In the genomic region with DNA sequence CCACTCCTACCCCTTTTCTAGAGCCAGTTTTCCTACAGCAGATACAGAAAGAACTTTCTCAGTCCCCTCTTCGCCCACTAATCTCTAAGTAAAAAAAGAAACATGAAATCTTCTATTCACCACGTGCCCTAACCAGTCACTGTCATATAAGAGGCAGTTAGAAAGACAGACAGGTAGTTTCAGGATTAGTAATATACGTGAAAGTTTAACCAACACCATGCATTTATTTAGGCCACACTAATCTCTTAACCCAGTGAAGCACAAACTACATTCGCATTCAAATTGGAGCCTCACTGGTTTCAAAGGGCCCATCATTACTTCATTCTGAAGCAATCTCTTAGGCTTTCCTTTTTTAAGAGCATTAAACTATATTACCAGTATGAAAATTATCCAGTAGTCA, we compare ENCODE assay signal across 14 cellular contexts. TPM values are rescaled to one million over a fixed set of nuclear protein-coding genes. Genes with fewer than 3 reads are reported as not detected.
A peak's percentile ranks its signal among the peaks of the same experiment; 100 is the strongest.
DNase-seq lines count a peak whose midpoint lies in the region; ATAC-seq, FAIRE-seq and TF ChIP-seq lines count a peak whose summit lies in the region.
"Had no signal": no experiment of that assay in that cellular context is flagged by ENCODE, and none has a peak within 500 bp of the region (broad histone marks: within the 10 kb centered on the region; RNA-seq: fewer than 3 reads in every experiment).

No MANE protein-coding gene starts in this region.

- H3K4me1 ChIP-seq in heart right ventricle = no peaks in the 10 kb centered on the region
- H3K4me1 ChIP-seq: uterus had no signal

- H3K9me3 ChIP-seq in heart right ventricle = no peaks in the 10 kb centered on the region
- H3K9me3 ChIP-seq: uterus had no signal

- H3K36me3 ChIP-seq in heart right ventricle = peaks cover 0 to 25% (median 5%) of the 10 kb centered on the region in 9 donors
- H3K36me3 ChIP-seq: uterus had no signal

- peak; percentile 100 for ATAC-seq in GM18499 (IDR thresholded peaks at IDR 0.05; ENCODE audit: insufficient read depth, unreplicated experiment)
- peak; percentile 100 for ATAC-seq in GM19397 (IDR thresholded peaks at IDR 0.05; ENCODE audit: unreplicated experiment)
- ATAC-seq in HG02938 (IDR thresholded peaks at IDR 0.05; ENCODE audit: unreplicated experiment) = peak; percentile 100
- no peak for ATAC-seq in heart right ventricle

- no peak overlapping the region for H3K4me3 ChIP-seq in heart right ventricle
- H3K4me3 ChIP-seq: uterus had no signal

- no peaks in the 10 kb centered on the region for H3K27me3 ChIP-seq in heart right ventricle
- H3K27me3 ChIP-seq: uterus had no signal

- WGBS in heart right ventricle, 2 donors = 80 to 88% methylated on average over 4 of the region's 4 CpGs

- intact Hi-C loops in heart right ventricle (cut with DNase I) = loop anchor here in 1 of 10 donors (10.0 kb wide), 1 partner anchor 86 kb away; no protein-coding TSS in a partner anchor

- no peak for FAIRE-seq in HTR-8/SVneo (lab: Jason Lieb, UNC)
- FAIRE-seq: colon had no signal

- no peak overlapping the region for H3K27ac ChIP-seq in heart right ventricle
- H3K27ac ChIP-seq: uterus had no signal

- TF ChIP-seq CTCF in heart right ventricle (IDR thresholded peaks at IDR 0.05) = no peak

- DNase-seq in MV-4-11 (lab: John Stamatoyannopoulos, UW) (peak; percentile 8), HuH-7 (ENCODE audit: low spot score) (no peak), heart right ventricle (no peak), HK-2 (ENCODE audit: unreplicated experiment) (no peak), HTR-8/SVneo (ENCODE audit: insufficient read length, low spot score) (no peak)
- DNase-seq: DMS153; naive B cell; NCI-H2227 treated with DMSO at 0.1 percent for 48 hours; stimulated activated CD4-positive, alpha-beta T cell treated with anti-CD3 and anti-CD28 coated beads, Interleukin-4, amount 100 ng/mL, for 24 hours; uterus had no signal

RNA-seq across cellular contexts. Expression of gene GPATCH2, which starts 10.1 kb away (rescaled TPM):
- total RNA-seq in heart right ventricle = 10 to 100 TPM in 1 of 10 donors, 1 to 10 TPM in 9; 6.5 to 10.6 (median 7.6) TPM
- 1 to 10 TPM; 2.3 to 3.2 TPM for polyA plus RNA-seq in heart right ventricle

RNA-seq across cellular contexts. Expression of gene SPATA17, which starts 10.3 kb away (rescaled TPM):
- 1 to 10 TPM in 6 of 10 donors, under 1 TPM in 4; 0.57 to 3.3 (median 1.5) TPM for total RNA-seq in heart right ventricle
- 1 to 10 TPM in 1 of 2 donors, under 1 TPM in 1; 0.51 to 1.2 TPM for polyA plus RNA-seq in heart right ventricle

Comparison
In these comparisons a context has a peak if more than half of its experiments do, and no peak if none do; other contexts are left out.
1. ATAC-seq: peak in GM18499 (single experiment), GM19397 (single experiment) and HG02938 (single experiment); none in heart right ventricle (0 of 8).